Comparison of ENCODE assay signal across 8 cellular contexts in genomic region chr11:32891657-32892354, GRCh38. TPM values are rescaled to one million over a fixed set of nuclear protein-coding genes. Genes with fewer than 3 reads are reported as not detected.
DNase-seq lines count a peak whose midpoint lies in the region; ATAC-seq, FAIRE-seq and TF ChIP-seq lines count a peak whose summit lies in the region.

No MANE protein-coding gene starts in this region.

- H3K36me3 ChIP-seq in heart right ventricle: no peaks in the 10 kb centered on the region
- no peaks in the 10 kb centered on the region for H3K36me3 ChIP-seq in bronchial epithelial cell (ENCODE audit: control insufficient read depth, insufficient read depth, low read length)
- H3K36me3 ChIP-seq in mesendoderm (ENCODE audit: control insufficient read depth, insufficient read depth, low read length): no peaks in the 10 kb centered on the region
- no peaks in the 10 kb centered on the region for H3K36me3 ChIP-seq in vagina

- peaks cover 30% of the 10 kb centered on the region for H3K79me2 ChIP-seq in mesendoderm (ENCODE audit: control insufficient read depth, insufficient read depth, low read length)

- no peak overlapping the region for H2AK5ac ChIP-seq in mesendoderm (ENCODE audit: low read length)

- H2BK5ac ChIP-seq in mesendoderm (ENCODE audit: low read length): peak overlapping the region; percentile 96

- H3K9me3 ChIP-seq in heart right ventricle (no peaks in the 10 kb centered on the region), vagina (no peaks in the 10 kb centered on the region)

- peak overlapping the region; percentile 100 for H3K4ac ChIP-seq in mesendoderm (ENCODE audit: low read depth, low read length)

- H3K4me1 ChIP-seq in heart right ventricle (peaks cover 2 to 34% (median 19%) of the 10 kb centered on the region in 9 donors), mesendoderm (ENCODE audit: control insufficient read depth, low read depth, low read length) (peaks cover 3% of the 10 kb centered on the region), vagina (peaks cover 30% of the 10 kb centered on the region)

- peak overlapping the region; percentile 98 for H3K9ac ChIP-seq in mesendoderm (ENCODE audit: low read length)

- intact Hi-C loops in heart right ventricle (cut with DNase I): loop anchor here in 3 of 10 donors (5.0 to 10.0 kb wide), 2 partner anchors 145 to 153 kb away; partner anchors contain the start of gene TCP11L1 (in 1 of the 3)
- intact Hi-C loops in Right ventricle myocardium superior (cut with DNase I): no loop called here
- intact Hi-C loops in vagina (cut with DNase I): no loop called here

- no peak overlapping the region for H3K23ac ChIP-seq in mesendoderm (ENCODE audit: low read length)

- peak overlapping the region; percentile 88 to 98 (median 95) for H3K27ac ChIP-seq in heart right ventricle
- peak overlapping the region; percentile 100 for H3K27ac ChIP-seq in mesendoderm (ENCODE audit: low read depth, low read length)
- peak overlapping the region; percentile 92 for H3K27ac ChIP-seq in vagina

- no peak overlapping the region for H4K8ac ChIP-seq in mesendoderm (ENCODE audit: low read depth, low read length)

- peak overlapping the region; percentile 99 for H3K18ac ChIP-seq in mesendoderm (ENCODE audit: low read length)

- peak overlapping the region; percentile 99 for H3K56ac ChIP-seq in mesendoderm (ENCODE audit: low read length)

- no peak for TF ChIP-seq CTCF in heart right ventricle (IDR thresholded peaks at IDR 0.05)
- TF ChIP-seq CTCF in bronchial epithelial cell (IDR thresholded peaks at IDR 0.05; ENCODE audit: insufficient read depth, low read length, severe bottlenecking): no peak
- TF ChIP-seq CTCF in vagina (IDR thresholded peaks at IDR 0.05): no peak

- DNase-seq in heart right ventricle (peak in 1 of 2 donors; percentile 12), Right ventricle myocardium superior (no peak), NCI-H524 (lab: John Stamatoyannopoulos, UW) (peak; percentile 39 to 76), bronchial epithelial cell (ENCODE audit: low read depth) (peak; percentile 17), mesendoderm (peak; percentile 71), vagina (ENCODE audit: extremely low spot score in 2 of 2) (no peak)

- no peak overlapping the region for H2BK15ac ChIP-seq in mesendoderm (replicated peaks; ENCODE audit: low read depth)

- 23 to 28% methylated on average over 10 of the region's 10 CpGs for WGBS in heart right ventricle, 2 donors
- WGBS in mesendoderm (ENCODE audit: extremely low coverage, insufficient coverage, low lambda C conversion rate): no CpG with 5 or more reads among the region's 10 CpGs

- peak overlapping the region; percentile 47 for H4K5ac ChIP-seq in mesendoderm (ENCODE audit: low read length)

- ATAC-seq in heart right ventricle: peak in 4 of 8 donors; percentile 4 to 16 (median 8)
- ATAC-seq in Right ventricle myocardium superior (ENCODE audit: poor library complexity): no peak
- ATAC-seq in GM19463 (IDR thresholded peaks at IDR 0.05; ENCODE audit: unreplicated experiment): no peak
- no peak for ATAC-seq in GM18511 (IDR thresholded peaks at IDR 0.05; ENCODE audit: unreplicated experiment)

- H3K79me1 ChIP-seq in mesendoderm (ENCODE audit: low read length): no peaks in the 10 kb centered on the region

- peak overlapping the region; percentile 44 for H3K4me2 ChIP-seq in mesendoderm (ENCODE audit: low read length)

- no peak for FAIRE-seq in bronchial epithelial cell (lab: Jason Lieb, UNC)

- no peaks in the 10 kb centered on the region for H3K27me3 ChIP-seq in heart right ventricle
- no peaks in the 10 kb centered on the region for H3K27me3 ChIP-seq in bronchial epithelial cell (ENCODE audit: control insufficient read depth, insufficient read depth, low read length)
- H3K27me3 ChIP-seq in mesendoderm (ENCODE audit: insufficient read depth, low read length, poor library complexity): no peaks in the 10 kb centered on the region
- H3K27me3 ChIP-seq in vagina: no peaks in the 10 kb centered on the region

- no peak for TF ChIP-seq POLR2A in vagina (IDR thresholded peaks at IDR 0.05)

- H3K4me3 ChIP-seq in heart right ventricle (peak overlapping the region; percentile 81 to 99 (median 92)), bronchial epithelial cell (ENCODE audit: low read depth, low read length) (peak overlapping the region; percentile 94), mesendoderm (ENCODE audit: low read length) (peak overlapping the region; percentile 87), vagina (peak overlapping the region; percentile 64 to 70)

- H2BK120ac ChIP-seq in mesendoderm (ENCODE audit: low read depth, low read length): peak overlapping the region; percentile 98

RNA-seq across cellular contexts. Expression of gene QSER1, which starts 0.8 kb away (rescaled TPM):
- total RNA-seq in heart right ventricle (10 to 100 TPM; 14.2 to 23.8 (median 20.4) TPM), Right ventricle myocardium superior (13.3 TPM), bronchial epithelial cell (11.1 and 13.2 TPM in 2 replicates), vagina (39.0 TPM)
- polyA plus RNA-seq in heart right ventricle: 1 to 10 TPM; 2.5 to 2.7 TPM
- polyA plus RNA-seq in mesendoderm (2013, experiment 1 of 2): 36.1 TPM
- polyA plus RNA-seq in mesendoderm (2013, experiment 2 of 2): 36.3 TPM

Comparison
In these comparisons a context has a peak if more than half of its experiments do, and no peak if none do; other contexts are left out.
1. DNase-seq: peak in NCI-H524 (2 of 2), bronchial epithelial cell (single experiment) and mesendoderm (single experiment); none in Right ventricle myocardium superior (single experiment) and vagina (0 of 2).
2. Peak in every context shown above with its lines, with median percentiles within 50 percentile points of each other: H3K27ac ChIP-seq and H3K4me3 ChIP-seq.